Comparison of ENCODE assay signal across 8 cellular contexts in the genomic region with DNA sequence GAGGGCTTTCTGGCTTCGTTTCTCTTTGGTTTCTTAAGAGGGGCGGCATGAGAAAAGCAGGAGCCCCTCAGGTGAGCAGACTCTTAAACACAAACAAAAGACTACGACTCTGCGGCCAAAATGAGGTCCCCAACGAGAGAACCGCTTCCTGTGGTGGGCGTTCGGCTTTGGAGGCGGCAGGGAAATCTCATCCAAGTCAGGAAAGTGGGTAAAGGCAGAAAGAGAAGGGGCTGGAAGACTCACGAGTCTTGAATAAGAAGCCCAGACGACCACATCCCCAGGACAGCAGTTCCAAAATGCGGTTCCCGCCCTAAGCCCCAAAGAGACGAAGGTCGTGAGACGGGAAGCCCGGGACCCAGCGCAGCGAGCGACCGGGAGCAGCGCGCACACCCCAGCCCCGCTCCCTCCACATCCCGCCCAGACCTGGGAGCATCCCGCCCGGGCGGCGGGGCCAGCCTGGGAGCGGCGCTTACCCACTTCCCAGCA. TPM values are rescaled to one million over a fixed set of nuclear protein-coding genes. Genes with fewer than 3 reads are reported as not detected.
A peak's percentile ranks its signal among the peaks of the same experiment; 100 is the strongest.
DNase-seq lines count a peak whose midpoint lies in the region; ATAC-seq and TF ChIP-seq lines count a peak whose summit lies in the region.

No MANE protein-coding gene starts in this region.

- TF ChIP-seq CTCF in heart right ventricle (IDR thresholded peaks at IDR 0.05) (no peak), NB4 (IDR thresholded peaks at IDR 0.05; ENCODE audit: low read depth, low read length) (no peak), adrenal gland (IDR thresholded peaks at IDR 0.05) (no peak)

- H3K4me3 ChIP-seq in heart right ventricle (peak overlapping the region; percentile 74 to 98 (median 88)), NB4 (ENCODE audit: low read depth, low read length) (peak overlapping the region; percentile 90), adrenal gland (peak overlapping the region; percentile 66 to 99 (median 81))

- H3K4me1 ChIP-seq in heart right ventricle = peaks cover 0 to 35% (median 21%) of the 10 kb centered on the region in 9 donors
- peaks cover 12 to 49% of the 10 kb centered on the region in 2 donors for H3K4me1 ChIP-seq in adrenal gland (replicated peaks in 1 of 2)

- TF ChIP-seq POLR2A in NB4 (IDR thresholded peaks at IDR 0.05; ENCODE audit: extremely low read depth, insufficient read length) = no peak
- no peak for TF ChIP-seq POLR2A in adrenal gland (IDR thresholded peaks at IDR 0.05)

- H3K36me3 ChIP-seq in heart right ventricle (peaks cover 0 to 11% (median 0%) of the 10 kb centered on the region in 9 donors), adrenal gland (replicated peaks in 1 of 2) (no peaks in the 10 kb centered on the region)

- DNase-seq in heart right ventricle (peak in 1 of 2 donors; percentile 30), left ventricle myocardium superior (no peak), NB4 (ENCODE audit: low read depth) (no peak), adrenal gland (no peak), LoVo (ENCODE audit: low spot score) (no peak), SIG-M5 treated with dmso at 0.1 percent for 504 hours (lab: John Stamatoyannopoulos, UW; ENCODE audit: unreplicated experiment) (no peak)
- peak; percentile 2 to 21 for DNase-seq in stimulated activated CD8-positive, alpha-beta memory T cell treated with anti-CD3 and anti-CD28 coated beads, Interleukin-15, amount 100 ng/mL, for 48 hours (ENCODE audit: low read depth in 2 of 2)

- ATAC-seq in heart right ventricle (peak in 6 of 8 donors; percentile 46 to 79 (median 72)), left ventricle myocardium superior (no peak)

- H3K27me3 ChIP-seq in heart right ventricle (no peaks in the 10 kb centered on the region), adrenal gland (no peaks in the 10 kb centered on the region), layer of hippocampus (ENCODE audit: control insufficient read depth, insufficient read depth, low read length) (no peaks in the 10 kb centered on the region)

- H3K9me3 ChIP-seq in heart right ventricle (peaks cover 0 to 7% (median 0%) of the 10 kb centered on the region in 11 donors), adrenal gland (replicated peaks in 1 of 3) (no peaks in the 10 kb centered on the region)

- WGBS in heart right ventricle, 2 donors = 0% methylated on average over 31 of the region's 31 CpGs
- WGBS in adrenal gland, 4 donors = 0 to 1% (median 0%) methylated on average over 17 to 31 of the region's 31 CpGs

- H3K27ac ChIP-seq in heart right ventricle (peak overlapping the region; percentile 65 to 99 (median 96)), adrenal gland (peak overlapping the region; percentile 66 to 99 (median 92)), layer of hippocampus (ENCODE audit: low read depth, low read length) (peak overlapping the region; percentile 95)

- intact Hi-C loops in heart right ventricle (cut with DNase I) = loop anchor here in 8 of 10 donors (1.0 to 5.0 kb wide), 8 partner anchors 60 to 450 kb away; a partner anchor contains a TSS
- intact Hi-C loops in left ventricle myocardium superior (cut with micrococcal nuclease) = no loop called here
- intact Hi-C loops in adrenal gland (cut with DNase I) = no loop called here

RNA-seq across cellular contexts. Expression of a gene that starts 0.4 kb away (rescaled TPM):
- total RNA-seq in heart right ventricle (10 to 100 TPM; 10.8 to 27.3 (median 12.5) TPM), left ventricle myocardium superior (13.7 TPM), adrenal gland (10 to 100 TPM; 33.7 to 93.3 (median 47.5) TPM)
- polyA plus RNA-seq in heart right ventricle (1 to 10 TPM; 3.1 to 6.1 TPM), adrenal gland (10 to 100 TPM; 10.6 to 70.3 (median 11.0) TPM)

Comparison
In these comparisons a context has a peak if more than half of its experiments do, and no peak if none do; other contexts are left out.
1. intact Hi-C loops: an anchor here in heart right ventricle (1.0 to 5.0 kb wide); none called in left ventricle myocardium superior and adrenal gland.
2. DNase-seq: peak in stimulated activated CD8-positive, alpha-beta memory T cell treated with anti-CD3 and anti-CD28 coated beads, Interleukin-15, amount 100 ng/mL, for 48 hours (2 of 2); none in left ventricle myocardium superior (single experiment), NB4 (single experiment), adrenal gland (0 of 7), LoVo (single experiment) and SIG-M5 treated with dmso at 0.1 percent for 504 hours (single experiment).
3. Peak in every context shown above with its lines, with median percentiles within 50 percentile points of each other: H3K27ac ChIP-seq and H3K4me3 ChIP-seq.